Comparison of ENCODE assay signal across 1 cellular context in the genomic region with DNA sequence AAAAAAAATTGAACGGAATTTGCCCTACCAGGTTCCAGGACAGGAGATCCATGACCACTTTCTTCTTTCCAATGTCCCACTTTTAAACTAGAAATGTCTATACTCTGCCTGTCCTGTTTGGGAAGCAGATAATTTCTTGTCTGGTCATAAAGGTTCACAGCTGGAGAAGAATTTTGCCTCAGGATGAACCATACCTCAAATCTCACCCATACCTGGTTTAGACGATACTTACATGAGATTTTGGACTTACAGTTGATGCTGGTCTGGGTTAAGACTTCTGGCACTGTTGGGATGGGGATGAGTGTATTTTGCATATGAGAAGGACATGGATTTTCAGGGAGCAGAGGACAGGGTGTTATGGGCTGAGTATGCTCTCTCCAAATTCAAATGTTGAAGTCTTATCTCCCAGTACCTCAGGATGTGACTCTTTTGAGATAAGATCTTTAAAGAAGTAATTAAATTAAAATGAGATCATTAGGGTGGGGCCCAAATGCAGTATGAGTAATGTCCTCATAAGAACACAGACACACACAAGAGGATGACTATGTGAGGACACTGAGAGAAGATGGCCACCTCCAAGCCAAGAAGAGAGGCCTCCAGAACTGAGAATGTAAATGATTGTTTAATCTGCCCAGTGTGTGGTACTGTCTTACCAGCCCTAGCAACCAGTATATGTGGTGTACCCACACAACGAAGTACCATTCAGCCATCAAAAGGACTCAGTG.
TF ChIP-seq lines count a peak whose summit lies in the region.

No MANE protein-coding gene starts in this region.

TF ChIP-seq in SK-N-SH treated with all-trans-retinoic acid at 6 μM for 48 hours, 23 proteins besides CTCF, POLR2A, EP300 and RAD21:
- peak; percentile 20; the same call in 1 of the 2 replicates for TF ChIP-seq ISL1 (CRISPR knock-in tag; IDR thresholded peaks at IDR 0.05)
TF ChIP-seq in SK-N-SH treated with all-trans-retinoic acid at 6 μM for 48 hours: peak in this region for 1; not testable (repeated sequence) for 22.
